25 cellular contexts compared by ENCODE assay signal in genomic region chr6:12298995-12299394, GRCh38. TPM values are rescaled to one million over a fixed set of nuclear protein-coding genes. Genes with fewer than 3 reads are reported as not detected.
"Had no signal": no experiment of that assay in that cellular context is flagged by ENCODE, and none has a peak within 500 bp of the region (broad histone marks: within the 10 kb centered on the region; RNA-seq: fewer than 3 reads in every experiment).

No MANE protein-coding gene starts in this region.

- ATAC-seq: activated CD4-positive, alpha-beta T cell treated with anti-CD3 and anti-CD28 coated beads for 36 hours; activated T-helper 17 cell treated with anti-CD3 and anti-CD28 coated beads, Interleukin-2, amount 50 U/mL, for 72 hours; T-cell had no signal

- DNase-seq: activated CD4-positive, alpha-beta memory T cell treated with anti-CD3 and anti-CD28 coated beads, Interleukin-2, amount 10 ng/mL, durations not matched to agents 7 days and 5 days; activated CD4-positive, alpha-beta T cell treated with anti-CD3 and anti-CD28 coated beads for 36 hours; activated CD4-positive, alpha-beta T cell treated with anti-CD3 and anti-CD28 coated beads, Interleukin-2, amount 50 U/mL, for 1 hour; activated CD4-positive, CD25-positive, alpha-beta regulatory T cell; activated gamma-delta T cell treated with Interleukin-2 at 50 U/mL for 16 hours; activated naive CD4-positive, alpha-beta T cell treated with anti-CD3 and anti-CD28 coated beads, Interleukin-2, amount 10 ng/mL, durations not matched to agents 7 days and 5 days; activated naive CD8-positive, alpha-beta T cell treated with anti-CD3 and anti-CD28 coated beads for 36 hours; activated T-cell treated with anti-CD3 and anti-CD28 coated beads for 4 hours; activated T-cell treated with anti-CD3 and anti-CD28 coated beads, Interleukin-2, amount 50 U/mL, for 48 hours; brain microvascular endothelial cell; MM.1S; NCI-H1105 treated with DMSO at 0.1 percent for 48 hours; NCI-H1436 treated with DMSO at 0.1 percent for 48 hours; NCI-H187 treated with DMSO at 0.1 percent for 48 hours; NCI-H2081 treated with DMSO at 0.1 percent for 48 hours; NCI-H2171; NCI-H510A treated with DMSO at 0.1 percent for 48 hours; NCI-H69; SIG-M5; T-cell; T-helper 2 cell; T1000 had no signal

- H3K27ac ChIP-seq: brain microvascular endothelial cell, SK-N-MC, VCaP had no signal

- H3K27me3 ChIP-seq: brain microvascular endothelial cell had no signal

- H3K4me3 ChIP-seq: SK-N-MC had no signal

RNA-seq across cellular contexts. Expression of gene EDN1, which starts 8.8 kb away (rescaled TPM):
- total RNA-seq: activated CD4-positive, alpha-beta T cell treated with anti-CD3 and anti-CD28 coated beads for 36 hours; activated naive CD8-positive, alpha-beta T cell treated with anti-CD3 and anti-CD28 coated beads for 36 hours had no signal
